Comparison of ENCODE assay signal across 25 cellular contexts in genomic region chr17:13287226-13287625, GRCh38.
"Had no signal": no experiment of that assay in that cellular context is flagged by ENCODE, and none has a peak within 500 bp of the region (broad histone marks: within the 10 kb centered on the region; RNA-seq: fewer than 3 reads in every experiment).

No MANE protein-coding gene starts in this region.

- H3K4me3 ChIP-seq: neural progenitor cell, pancreas, psoas muscle, right lobe of liver, sigmoid colon, stomach, thoracic aorta, thyroid gland, tibial nerve, upper lobe of left lung, vagina had no signal

- H3K36me3 ChIP-seq: neural progenitor cell, pancreas, right lobe of liver, sigmoid colon, stomach, thoracic aorta, thyroid gland, tibial nerve, upper lobe of left lung, vagina had no signal

- H3K27ac ChIP-seq: neural progenitor cell, pancreas, psoas muscle, right lobe of liver, sigmoid colon, stomach, thoracic aorta, thyroid gland, tibial nerve, upper lobe of left lung, vagina had no signal

- H3K9ac ChIP-seq: neural progenitor cell had no signal

- H3K4me3 Mint-ChIP-seq: natural killer cell; nephron; neural progenitor cell; stimulated activated effector memory CD8-positive, alpha-beta T cell treated with anti-CD3 and anti-CD28 coated beads, Interleukin-12 subunit alpha, Interleukin-12 subunit beta, amount 100 ng/mL, for 72 hours; stimulated activated naive B cell treated with anti-CD40 and anti-IgM and Interleukin-4, amounts not matched to agents 10 μg/mL and 1 μg/mL and 100 μg/mL, for 72 hours; stimulated activated naive CD8-positive, alpha-beta T cell treated with anti-CD3 and anti-CD28 coated beads, Interleukin-15, Interleukin-2, amounts not matched to agents 100 ng/mL and 50 ng/mL, for 24 hours had no signal

- H3K9me3 ChIP-seq: pancreas, psoas muscle, right lobe of liver, sigmoid colon, stomach, thoracic aorta, thyroid gland, tibial nerve, upper lobe of left lung, vagina had no signal

- H3K4me1 ChIP-seq: pancreas, psoas muscle, right lobe of liver, sigmoid colon, stomach, thyroid gland, tibial nerve, upper lobe of left lung, vagina had no signal

- DNase-seq: natural killer cell; pancreas; psoas muscle; right cardiac atrium; right lobe of liver; sigmoid colon; small intestine; stimulated activated CD4-positive, alpha-beta T cell treated with anti-CD3 and anti-CD28 coated beads, Interleukin-15, amount 100 ng/mL, for 24 hours; stimulated activated CD4-positive, alpha-beta T cell treated with anti-CD3 and anti-CD28 coated beads, Interleukin-2, amount 100 ng/mL, for 24 hours; stimulated activated CD4-positive, alpha-beta T cell treated with anti-CD3 and anti-CD28 coated beads, Interleukin-2, amount 100 ng/mL, for 48 hours; stimulated activated CD4-positive, alpha-beta T cell treated with anti-CD3 and anti-CD28 coated beads, Interleukin-4, amount 100 ng/mL, for 24 hours; stimulated activated naive B cell treated with anti-CD40 and anti-IgM and Interleukin-4, amounts not matched to agents 10 μg/mL and 1 μg/mL and 100 μg/mL, for 72 hours; stimulated activated naive CD4-positive, alpha-beta T cell treated with Interleukin-2 at 50 U/mL for 16 hours; stomach; thyroid gland; trophoblast cell; upper lobe of left lung had no signal

- H3K27ac Mint-ChIP-seq: natural killer cell; nephron; neural progenitor cell; stimulated activated effector memory CD8-positive, alpha-beta T cell treated with anti-CD3 and anti-CD28 coated beads, Interleukin-12 subunit alpha, Interleukin-12 subunit beta, amount 100 ng/mL, for 72 hours; stimulated activated naive B cell treated with anti-CD40 and anti-IgM and Interleukin-4, amounts not matched to agents 10 μg/mL and 1 μg/mL and 100 μg/mL, for 72 hours; stimulated activated naive CD8-positive, alpha-beta T cell treated with anti-CD3 and anti-CD28 coated beads, Interleukin-15, Interleukin-2, amounts not matched to agents 100 ng/mL and 50 ng/mL, for 24 hours had no signal

- H3K9me3 Mint-ChIP-seq: nephron; neural progenitor cell; stimulated activated effector memory CD8-positive, alpha-beta T cell treated with anti-CD3 and anti-CD28 coated beads, Interleukin-12 subunit alpha, Interleukin-12 subunit beta, amount 100 ng/mL, for 72 hours; stimulated activated naive CD8-positive, alpha-beta T cell treated with anti-CD3 and anti-CD28 coated beads, Interleukin-15, Interleukin-2, amounts not matched to agents 100 ng/mL and 50 ng/mL, for 24 hours had no signal

- H3K4me1 Mint-ChIP-seq: natural killer cell; nephron; stimulated activated effector memory CD8-positive, alpha-beta T cell treated with anti-CD3 and anti-CD28 coated beads, Interleukin-12 subunit alpha, Interleukin-12 subunit beta, amount 100 ng/mL, for 72 hours; stimulated activated naive B cell treated with anti-CD40 and anti-IgM and Interleukin-4, amounts not matched to agents 10 μg/mL and 1 μg/mL and 100 μg/mL, for 72 hours had no signal

- ATAC-seq: natural killer cell; pancreas; psoas muscle; right cardiac atrium; right lobe of liver; stimulated activated effector memory CD8-positive, alpha-beta T cell treated with anti-CD3 and anti-CD28 coated beads, Interleukin-12 subunit alpha, Interleukin-12 subunit beta, amount 100 ng/mL, for 72 hours; stimulated activated naive B cell treated with anti-CD40 and anti-IgM and Interleukin-4, amounts not matched to agents 10 μg/mL and 1 μg/mL and 100 μg/mL, for 72 hours had no signal

- H3K27me3 ChIP-seq: neural progenitor cell, pancreas, right lobe of liver, sigmoid colon, stomach, thyroid gland, tibial nerve, upper lobe of left lung, vagina had no signal

- H3K27me3 Mint-ChIP-seq: stimulated activated naive B cell treated with anti-CD40 and anti-IgM and Interleukin-4, amounts not matched to agents 10 μg/mL and 1 μg/mL and 100 μg/mL, for 72 hours; stimulated activated naive CD8-positive, alpha-beta T cell treated with anti-CD3 and anti-CD28 coated beads, Interleukin-15, Interleukin-2, amounts not matched to agents 100 ng/mL and 50 ng/mL, for 24 hours had no signal

- FAIRE-seq: pancreas, small intestine, urothelium cell line had no signal

- H3K36me3 Mint-ChIP-seq: natural killer cell; neural progenitor cell; stimulated activated effector memory CD8-positive, alpha-beta T cell treated with anti-CD3 and anti-CD28 coated beads, Interleukin-12 subunit alpha, Interleukin-12 subunit beta, amount 100 ng/mL, for 72 hours; stimulated activated naive B cell treated with anti-CD40 and anti-IgM and Interleukin-4, amounts not matched to agents 10 μg/mL and 1 μg/mL and 100 μg/mL, for 72 hours had no signal
